8 cellular contexts compared by ENCODE assay signal in the genomic region with DNA sequence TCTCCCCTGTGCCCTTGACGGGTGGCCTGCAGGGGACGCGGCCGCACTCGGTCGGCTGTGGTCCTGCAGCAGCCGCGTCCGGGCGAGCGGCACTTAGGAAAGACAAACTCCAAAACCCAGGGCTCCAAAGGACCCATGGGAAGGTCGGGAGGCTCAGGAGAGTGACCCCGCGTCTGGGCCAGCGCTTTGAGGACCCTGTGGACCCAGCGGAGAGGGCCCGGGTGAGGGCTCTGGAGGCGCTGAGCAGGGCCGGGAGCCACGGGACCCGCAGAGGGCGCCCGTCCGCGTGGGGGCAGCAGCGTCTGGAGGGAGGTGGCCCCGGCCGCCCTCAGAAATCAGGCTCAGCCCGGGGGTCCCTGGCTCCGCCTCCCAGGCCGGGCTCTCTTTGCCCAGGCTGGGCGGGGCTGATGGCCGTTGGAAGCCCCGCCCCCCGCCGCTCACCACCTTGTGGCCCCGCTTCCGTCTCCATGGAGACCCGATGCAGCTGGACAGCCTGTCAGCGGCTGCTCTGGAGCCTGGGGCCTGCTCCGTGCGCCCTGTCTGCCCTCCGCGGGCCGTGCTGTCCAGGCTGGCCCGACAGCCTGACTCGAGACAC. TPM values are rescaled to one million over a fixed set of nuclear protein-coding genes. Genes with fewer than 3 reads are reported as not detected.
DNase-seq lines count a peak whose midpoint lies in the region; ATAC-seq and TF ChIP-seq lines count a peak whose summit lies in the region.

No MANE protein-coding gene starts in this region.

- no peaks in the 10 kb centered on the region for H3K9me3 ChIP-seq in endodermal cell (ENCODE audit: control insufficient read depth, low read length)

- peak overlapping the region; percentile 53 for H3K27ac ChIP-seq in endodermal cell (ENCODE audit: low read depth, low read length)

- H3K4me1 Mint-ChIP-seq in endodermal cell: peaks cover 13% of the 10 kb centered on the region
- peaks cover 1 to 7% (median 6%) of the 10 kb centered on the region in 4 donors for H3K4me1 Mint-ChIP-seq in naive thymus-derived CD8-positive, alpha-beta T cell
- H3K4me1 Mint-ChIP-seq in activated T-helper 1 cell treated with anti-CD3 and anti-CD28 coated beads, Interleukin-12 subunit alpha, Interleukin-12 subunit beta, Interleukin-2, Interleukin-4 antibody, amounts not matched to agents 30 ng/mL and 10 ng/mL and 1 ng/mL, durations not matched to agents 14 hours and 24 hours and 36 hours (ENCODE audit: low read depth): peaks cover 2% of the 10 kb centered on the region

- H3K4me1 ChIP-seq in endodermal cell (ENCODE audit: control insufficient read depth, insufficient read depth, low read length): no peaks in the 10 kb centered on the region

- H3K27ac Mint-ChIP-seq in endodermal cell: no peak overlapping the region
- H3K27ac Mint-ChIP-seq in naive thymus-derived CD8-positive, alpha-beta T cell: no peak overlapping the region
- no peak overlapping the region for H3K27ac Mint-ChIP-seq in activated T-helper 1 cell treated with anti-CD3 and anti-CD28 coated beads, Interleukin-12 subunit alpha, Interleukin-12 subunit beta, Interleukin-2, Interleukin-4 antibody, amounts not matched to agents 30 ng/mL and 10 ng/mL and 1 ng/mL, durations not matched to agents 14 hours and 24 hours and 36 hours

- H3K36me3 Mint-ChIP-seq in endodermal cell (ENCODE audit: low read depth): no peaks in the 10 kb centered on the region
- H3K36me3 Mint-ChIP-seq in naive thymus-derived CD8-positive, alpha-beta T cell: no peaks in the 10 kb centered on the region
- H3K36me3 Mint-ChIP-seq in activated T-helper 1 cell treated with anti-CD3 and anti-CD28 coated beads, Interleukin-12 subunit alpha, Interleukin-12 subunit beta, Interleukin-2, Interleukin-4 antibody, amounts not matched to agents 30 ng/mL and 10 ng/mL and 1 ng/mL, durations not matched to agents 14 hours and 24 hours and 36 hours (ENCODE audit: low read depth): no peaks in the 10 kb centered on the region

- POLR2A ChIA-PET in naive thymus-derived CD8-positive, alpha-beta T cell (lab: Charles Lee): interaction anchor here (0.6 kb wide), 1 partner anchor 26 kb away, joined by 3 read pairs; no protein-coding TSS in a partner anchor

- DNase-seq in GM13976 (ENCODE audit: low spot score) (peak; percentile 64), NCI-H82 treated with DMSO at 0.1 percent for 48 hours (lab: John Stamatoyannopoulos, UW; ENCODE audit: unreplicated experiment) (peak; percentile 25), endodermal cell (peak; percentile 94), Ammon's horn (ENCODE audit: low spot score) (no peak), UCSD-AML1 (lab: John Stamatoyannopoulos, UW; ENCODE audit: unreplicated experiment) (no peak)
- peak in 5 of 10 donors; percentile 18 to 35 (median 23) for DNase-seq in naive thymus-derived CD8-positive, alpha-beta T cell
- no peak for DNase-seq in activated T-helper 1 cell treated with anti-CD3 and anti-CD28 coated beads, Interleukin-12 subunit alpha, Interleukin-12 subunit beta, Interleukin-2, Interleukin-4 antibody, amounts not matched to agents 30 ng/mL and 10 ng/mL and 1 ng/mL, durations not matched to agents 14 hours and 24 hours and 36 hours (ENCODE audit: low spot score)

- peaks cover 52% of the 10 kb centered on the region for H3K27me3 Mint-ChIP-seq in endodermal cell (ENCODE audit: insufficient read depth)
- H3K27me3 Mint-ChIP-seq in naive thymus-derived CD8-positive, alpha-beta T cell: peaks cover 6 to 26% (median 8%) of the 10 kb centered on the region in 5 donors
- H3K27me3 Mint-ChIP-seq in activated T-helper 1 cell treated with anti-CD3 and anti-CD28 coated beads, Interleukin-12 subunit alpha, Interleukin-12 subunit beta, Interleukin-2, Interleukin-4 antibody, amounts not matched to agents 30 ng/mL and 10 ng/mL and 1 ng/mL, durations not matched to agents 14 hours and 24 hours and 36 hours (ENCODE audit: insufficient read depth): peaks cover 24% of the 10 kb centered on the region

- H3K9ac ChIP-seq in endodermal cell (ENCODE audit: extremely low read depth, low read length, poor library complexity, severe bottlenecking): no peak overlapping the region

- H3K4me3 ChIP-seq in endodermal cell (ENCODE audit: low read length): no peak overlapping the region

- no peaks in the 10 kb centered on the region for H3K36me3 ChIP-seq in endodermal cell (ENCODE audit: control insufficient read depth, insufficient read depth, low read length)

- WGBS in endodermal cell (ENCODE audit: insufficient coverage in 1 of 2, insufficient read length in 1 of 2), 2 experiments: 3 to 14% methylated on average over 8 to 47 of the region's 47 CpGs

- peaks cover 7% of the 10 kb centered on the region for H3K27me3 ChIP-seq in endodermal cell (ENCODE audit: control insufficient read depth, insufficient read depth, low read length, poor library complexity, severe bottlenecking)

- H3K4me3 Mint-ChIP-seq in endodermal cell: peak overlapping the region; percentile 50
- H3K4me3 Mint-ChIP-seq in naive thymus-derived CD8-positive, alpha-beta T cell: peak overlapping the region in 2 of 10 donors; percentile 48 to 57
- H3K4me3 Mint-ChIP-seq in activated T-helper 1 cell treated with anti-CD3 and anti-CD28 coated beads, Interleukin-12 subunit alpha, Interleukin-12 subunit beta, Interleukin-2, Interleukin-4 antibody, amounts not matched to agents 30 ng/mL and 10 ng/mL and 1 ng/mL, durations not matched to agents 14 hours and 24 hours and 36 hours: no peak overlapping the region

- peak; percentile 62 to 69 for ATAC-seq in naive thymus-derived CD8-positive, alpha-beta T cell
- no peak for ATAC-seq in GM21360 (IDR thresholded peaks at IDR 0.05; ENCODE audit: unreplicated experiment)

- intact Hi-C loops in activated T-helper 1 cell treated with anti-CD3 and anti-CD28 coated beads, Interleukin-12 subunit alpha, Interleukin-12 subunit beta, Interleukin-2, Interleukin-4 antibody, amounts not matched to agents 30 ng/mL and 10 ng/mL and 1 ng/mL, durations not matched to agents 14 hours and 24 hours and 36 hours (cut with micrococcal nuclease): no loop called here

- no peaks in the 10 kb centered on the region for H3K9me3 Mint-ChIP-seq in endodermal cell
- no peaks in the 10 kb centered on the region for H3K9me3 Mint-ChIP-seq in naive thymus-derived CD8-positive, alpha-beta T cell
- no peaks in the 10 kb centered on the region for H3K9me3 Mint-ChIP-seq in activated T-helper 1 cell treated with anti-CD3 and anti-CD28 coated beads, Interleukin-12 subunit alpha, Interleukin-12 subunit beta, Interleukin-2, Interleukin-4 antibody, amounts not matched to agents 30 ng/mL and 10 ng/mL and 1 ng/mL, durations not matched to agents 14 hours and 24 hours and 36 hours

- TF ChIP-seq CTCF in GM13976 (IDR thresholded peaks at IDR 0.05; ENCODE audit: borderline replicate concordance, control extremely low read depth, extremely low read depth, insufficient read depth, missing control alignments): peak; percentile 18
- peak; percentile 76 for TF ChIP-seq CTCF in endodermal cell (conservative IDR thresholded peaks at IDR 0.05)

- in situ Hi-C loops in GM13976 (cut with MboI; ENCODE audit: low sequenced_read_pairs, unreplicated experiment): no loop called here

RNA-seq across cellular contexts. Expression of a gene that starts 34.6 kb away (rescaled TPM):
- 1,000 to 10,000 TPM; 1,362 to 1,580 TPM for total RNA-seq in endodermal cell
- polyA plus RNA-seq in endodermal cell (2013, experiment 1 of 2): 2,723 TPM
- polyA plus RNA-seq in endodermal cell (2013, experiment 2 of 2): 2,594 TPM
- 1,000 to 10,000 TPM; 4,123 to 4,303 TPM for total RNA-seq in naive thymus-derived CD8-positive, alpha-beta T cell
- 1,000 to 10,000 TPM; 4,376 to 5,220 (median 4,420) TPM for polyA plus RNA-seq in naive thymus-derived CD8-positive, alpha-beta T cell
- 1,952 and 1,970 TPM in 2 replicates for total RNA-seq in activated T-helper 1 cell treated with anti-CD3 and anti-CD28 coated beads, Interleukin-12 subunit alpha, Interleukin-12 subunit beta, Interleukin-2, Interleukin-4 antibody, amounts not matched to agents 30 ng/mL and 10 ng/mL and 1 ng/mL, durations not matched to agents 14 hours and 24 hours and 36 hours

Comparison
In these comparisons a context has a peak if more than half of its experiments do, and no peak if none do; other contexts are left out.
1. DNase-seq: peak in GM13976 (single experiment), NCI-H82 treated with DMSO at 0.1 percent for 48 hours (single experiment) and endodermal cell (single experiment); none in Ammon's horn (single experiment), activated T-helper 1 cell treated with anti-CD3 and anti-CD28 coated beads, Interleukin-12 subunit alpha, Interleukin-12 subunit beta, Interleukin-2, Interleukin-4 antibody, amounts not matched to agents 30 ng/mL and 10 ng/mL and 1 ng/mL, durations not matched to agents 14 hours and 24 hours and 36 hours (single experiment) and UCSD-AML1 (single experiment).